Comparison of ENCODE assay signal across 17 cellular contexts in genomic region chr3:88239870-88240269, GRCh38.
DNase-seq lines count a peak whose midpoint lies in the region; ATAC-seq and TF ChIP-seq lines count a peak whose summit lies in the region.
"Had no signal": no experiment of that assay in that cellular context is flagged by ENCODE, and none has a peak within 500 bp of the region (broad histone marks: within the 10 kb centered on the region; RNA-seq: fewer than 3 reads in every experiment).

No MANE protein-coding gene starts in this region.

- H3K4me1 Mint-ChIP-seq in GM23338 (peaks cover 7% of the 10 kb centered on the region; the same call in 2 of the 3 replicates), neural crest cell (peaks cover 18% of the 10 kb centered on the region), Caco-2 (ENCODE audit: low read depth, unreplicated experiment) (no peaks in the 10 kb centered on the region)
- H3K4me1 Mint-ChIP-seq: B cell had no signal

- no peaks in the 10 kb centered on the region for H3K9me2 ChIP-seq in GM23338 (ENCODE audit: insufficient read depth)

- H3K27me3 ChIP-seq in GM23338 (ENCODE audit: insufficient read depth) (no peaks in the 10 kb centered on the region), Caco-2 (replicated peaks; ENCODE audit: control insufficient read depth, insufficient read depth, low read length) (no peaks in the 10 kb centered on the region)
- H3K27me3 ChIP-seq: BLaER1 treated with 17β-estradiol and CSF1 and Interleukin-3, amounts not matched to agents 10 nM and 100 nM had no signal

- H3K27ac ChIP-seq in GM23338 (ENCODE audit: low read depth), result no peak overlapping the region
- H3K27ac ChIP-seq: 22Rv1; A549; BLaER1 treated with 17β-estradiol and CSF1 and Interleukin-3, amounts not matched to agents 10 nM and 100 nM; C4-2B had no signal

- CTCF ChIA-PET in Caco-2 (lab: Charles Lee), result no interaction called here

- H2AFZ ChIP-seq in GM23338, result peak overlapping the region; percentile 35; the same call in 1 of the 2 replicates

- no peak overlapping the region for H3K4me3 Mint-ChIP-seq in GM23338
- H3K4me3 Mint-ChIP-seq in neural crest cell, result peak overlapping the region; percentile 10
- no peak overlapping the region for H3K4me3 Mint-ChIP-seq in Caco-2 (ENCODE audit: unreplicated experiment)
- H3K4me3 Mint-ChIP-seq: B cell; CD4-positive, alpha-beta T cell; CD8-positive, alpha-beta T cell had no signal

- H3K4me3 ChIP-seq in GM23338 (no peak overlapping the region), Caco-2 (ENCODE audit: low read depth, low read length) (no peak overlapping the region)
- H3K4me3 ChIP-seq: A549; BLaER1 treated with 17β-estradiol and CSF1 and Interleukin-3, amounts not matched to agents 10 nM and 100 nM had no signal

- no peak overlapping the region for H3K4me2 ChIP-seq in GM23338
- H3K4me2 ChIP-seq: A549; BLaER1 treated with 17β-estradiol and CSF1 and Interleukin-3, amounts not matched to agents 10 nM and 100 nM had no signal

- no TSS peak for BruUV-seq in Caco-2 (replicated peaks; lab: Mats Ljungman, UMichigan)

- H3F3A ChIP-seq in GM23338 (replicated peaks; ENCODE audit: low read depth), result no peaks in the 10 kb centered on the region

- ATAC-seq in GM23338 (no peak), left colon (peak; percentile 91), Right ventricle myocardium inferior (no peak)
- ATAC-seq: A549; CD8-positive, alpha-beta T cell had no signal

- TF ChIP-seq CTCF in GM23338 (conservative IDR thresholded peaks at IDR 0.05; ENCODE audit: low read depth in 2 of 2) (no peak), neural crest cell (conservative IDR thresholded peaks at IDR 0.05) (no peak), Caco-2 (IDR thresholded peaks at IDR 0.05; ENCODE audit: insufficient read depth in 1 of 2, low read depth in 1 of 2, low read length in 1 of 2, severe bottlenecking in 1 of 2, unreplicated experiment in 1 of 2) (no peak)

- POLR2A ChIA-PET in Caco-2 (lab: Charles Lee), result no interaction called here

- H3K27me3 Mint-ChIP-seq in GM23338 (ENCODE audit: insufficient read depth, low read depth, poor library complexity), result no peaks in the 10 kb centered on the region
- no peaks in the 10 kb centered on the region for H3K27me3 Mint-ChIP-seq in neural crest cell (ENCODE audit: low read depth)
- peaks cover 3% of the 10 kb centered on the region for H3K27me3 Mint-ChIP-seq in Caco-2 (ENCODE audit: insufficient read depth, unreplicated experiment)
- H3K27me3 Mint-ChIP-seq: B cell; CD4-positive, alpha-beta T cell had no signal

- H3K36me3 ChIP-seq in GM23338 (ENCODE audit: insufficient read depth) (no peaks in the 10 kb centered on the region), Caco-2 (ENCODE audit: control insufficient read depth, insufficient read depth, low read length) (no peaks in the 10 kb centered on the region)
- H3K36me3 ChIP-seq: BLaER1 treated with 17β-estradiol and CSF1 and Interleukin-3, amounts not matched to agents 10 nM and 100 nM had no signal

- H3K79me2 ChIP-seq in GM23338 (replicated peaks; ENCODE audit: insufficient read depth), result no peaks in the 10 kb centered on the region

- H3K9me3 Mint-ChIP-seq in GM23338 (peaks cover 14% of the 10 kb centered on the region), neural crest cell (peaks cover 7% of the 10 kb centered on the region), Caco-2 (ENCODE audit: unreplicated experiment) (peaks cover 11% of the 10 kb centered on the region)
- H3K9me3 Mint-ChIP-seq: CD4-positive, alpha-beta T cell; CD8-positive, alpha-beta T cell had no signal

- intact Hi-C loops in left colon (cut with DNase I, micrococcal nuclease) (no loop called here), Caco-2 (cut with micrococcal nuclease; ENCODE audit: unreplicated experiment) (loop anchor here (5.0 kb wide), 1 partner anchor 42 kb away; no protein-coding TSS in a partner anchor), Right ventricle myocardium inferior (cut with DNase I) (no loop called here)

- no peak for DNase-seq in GM23338 (ENCODE audit: low spot score)
- no peak for DNase-seq in left colon
- no peak for DNase-seq in neural crest cell (ENCODE audit: low read depth, low spot score)
- DNase-seq in Caco-2, result no peak
- DNase-seq in NCI-H510A (lab: John Stamatoyannopoulos, UW), result no peak
- DNase-seq in Right ventricle myocardium inferior (ENCODE audit: missing footprints), result no peak
- DNase-seq: AML-193; CD4-positive, alpha-beta T cell; CD8-positive, alpha-beta T cell; DMS 273 treated with DMSO at 0.1 percent for 48 hours; DMS79 treated with DMSO at 0.1 percent for 48 hours; GF-D8 had no signal

- H3K4me1 ChIP-seq in GM23338 (ENCODE audit: insufficient read depth) (no peaks in the 10 kb centered on the region), Caco-2 (no peaks in the 10 kb centered on the region)
- H3K4me1 ChIP-seq: A549; BLaER1 treated with 17β-estradiol and CSF1 and Interleukin-3, amounts not matched to agents 10 nM and 100 nM had no signal

- H3K9me3 ChIP-seq in Caco-2, result no peaks in the 10 kb centered on the region
- H3K9me3 ChIP-seq: A549 had no signal

- no peaks in the 10 kb centered on the region for H4K20me1 ChIP-seq in GM23338 (replicated peaks; ENCODE audit: insufficient read depth)
- H4K20me1 ChIP-seq: BLaER1 treated with 17β-estradiol and CSF1 and Interleukin-3, amounts not matched to agents 10 nM and 100 nM had no signal

- H3K27ac Mint-ChIP-seq in GM23338 (no peak overlapping the region), neural crest cell (ENCODE audit: unreplicated experiment) (no peak overlapping the region), Caco-2 (ENCODE audit: unreplicated experiment) (no peak overlapping the region)
- H3K27ac Mint-ChIP-seq: B cell; CD4-positive, alpha-beta T cell; CD8-positive, alpha-beta T cell had no signal

- H3K36me3 Mint-ChIP-seq in GM23338 (ENCODE audit: low read depth) (peaks cover 13% of the 10 kb centered on the region), neural crest cell (ENCODE audit: low read depth) (peaks cover 6% of the 10 kb centered on the region), Caco-2 (ENCODE audit: insufficient read depth, unreplicated experiment) (no peaks in the 10 kb centered on the region)
- H3K36me3 Mint-ChIP-seq: CD8-positive, alpha-beta T cell had no signal

TF ChIP-seq in GM23338, 12 proteins besides CTCF, POLR2A, EP300 and RAD21 (continues in another document):
- TF ChIP-seq POLR2AphosphoS5 (IDR thresholded peaks at IDR 0.05; ENCODE audit: low read depth) (no peak), JUNB (IDR thresholded peaks at IDR 0.05; ENCODE audit: unreplicated experiment) (no peak), ZNF114 (CRISPR knock-in tag; IDR thresholded peaks at IDR 0.05) (no peak)
- TF ChIP-seq, protein P1, sequence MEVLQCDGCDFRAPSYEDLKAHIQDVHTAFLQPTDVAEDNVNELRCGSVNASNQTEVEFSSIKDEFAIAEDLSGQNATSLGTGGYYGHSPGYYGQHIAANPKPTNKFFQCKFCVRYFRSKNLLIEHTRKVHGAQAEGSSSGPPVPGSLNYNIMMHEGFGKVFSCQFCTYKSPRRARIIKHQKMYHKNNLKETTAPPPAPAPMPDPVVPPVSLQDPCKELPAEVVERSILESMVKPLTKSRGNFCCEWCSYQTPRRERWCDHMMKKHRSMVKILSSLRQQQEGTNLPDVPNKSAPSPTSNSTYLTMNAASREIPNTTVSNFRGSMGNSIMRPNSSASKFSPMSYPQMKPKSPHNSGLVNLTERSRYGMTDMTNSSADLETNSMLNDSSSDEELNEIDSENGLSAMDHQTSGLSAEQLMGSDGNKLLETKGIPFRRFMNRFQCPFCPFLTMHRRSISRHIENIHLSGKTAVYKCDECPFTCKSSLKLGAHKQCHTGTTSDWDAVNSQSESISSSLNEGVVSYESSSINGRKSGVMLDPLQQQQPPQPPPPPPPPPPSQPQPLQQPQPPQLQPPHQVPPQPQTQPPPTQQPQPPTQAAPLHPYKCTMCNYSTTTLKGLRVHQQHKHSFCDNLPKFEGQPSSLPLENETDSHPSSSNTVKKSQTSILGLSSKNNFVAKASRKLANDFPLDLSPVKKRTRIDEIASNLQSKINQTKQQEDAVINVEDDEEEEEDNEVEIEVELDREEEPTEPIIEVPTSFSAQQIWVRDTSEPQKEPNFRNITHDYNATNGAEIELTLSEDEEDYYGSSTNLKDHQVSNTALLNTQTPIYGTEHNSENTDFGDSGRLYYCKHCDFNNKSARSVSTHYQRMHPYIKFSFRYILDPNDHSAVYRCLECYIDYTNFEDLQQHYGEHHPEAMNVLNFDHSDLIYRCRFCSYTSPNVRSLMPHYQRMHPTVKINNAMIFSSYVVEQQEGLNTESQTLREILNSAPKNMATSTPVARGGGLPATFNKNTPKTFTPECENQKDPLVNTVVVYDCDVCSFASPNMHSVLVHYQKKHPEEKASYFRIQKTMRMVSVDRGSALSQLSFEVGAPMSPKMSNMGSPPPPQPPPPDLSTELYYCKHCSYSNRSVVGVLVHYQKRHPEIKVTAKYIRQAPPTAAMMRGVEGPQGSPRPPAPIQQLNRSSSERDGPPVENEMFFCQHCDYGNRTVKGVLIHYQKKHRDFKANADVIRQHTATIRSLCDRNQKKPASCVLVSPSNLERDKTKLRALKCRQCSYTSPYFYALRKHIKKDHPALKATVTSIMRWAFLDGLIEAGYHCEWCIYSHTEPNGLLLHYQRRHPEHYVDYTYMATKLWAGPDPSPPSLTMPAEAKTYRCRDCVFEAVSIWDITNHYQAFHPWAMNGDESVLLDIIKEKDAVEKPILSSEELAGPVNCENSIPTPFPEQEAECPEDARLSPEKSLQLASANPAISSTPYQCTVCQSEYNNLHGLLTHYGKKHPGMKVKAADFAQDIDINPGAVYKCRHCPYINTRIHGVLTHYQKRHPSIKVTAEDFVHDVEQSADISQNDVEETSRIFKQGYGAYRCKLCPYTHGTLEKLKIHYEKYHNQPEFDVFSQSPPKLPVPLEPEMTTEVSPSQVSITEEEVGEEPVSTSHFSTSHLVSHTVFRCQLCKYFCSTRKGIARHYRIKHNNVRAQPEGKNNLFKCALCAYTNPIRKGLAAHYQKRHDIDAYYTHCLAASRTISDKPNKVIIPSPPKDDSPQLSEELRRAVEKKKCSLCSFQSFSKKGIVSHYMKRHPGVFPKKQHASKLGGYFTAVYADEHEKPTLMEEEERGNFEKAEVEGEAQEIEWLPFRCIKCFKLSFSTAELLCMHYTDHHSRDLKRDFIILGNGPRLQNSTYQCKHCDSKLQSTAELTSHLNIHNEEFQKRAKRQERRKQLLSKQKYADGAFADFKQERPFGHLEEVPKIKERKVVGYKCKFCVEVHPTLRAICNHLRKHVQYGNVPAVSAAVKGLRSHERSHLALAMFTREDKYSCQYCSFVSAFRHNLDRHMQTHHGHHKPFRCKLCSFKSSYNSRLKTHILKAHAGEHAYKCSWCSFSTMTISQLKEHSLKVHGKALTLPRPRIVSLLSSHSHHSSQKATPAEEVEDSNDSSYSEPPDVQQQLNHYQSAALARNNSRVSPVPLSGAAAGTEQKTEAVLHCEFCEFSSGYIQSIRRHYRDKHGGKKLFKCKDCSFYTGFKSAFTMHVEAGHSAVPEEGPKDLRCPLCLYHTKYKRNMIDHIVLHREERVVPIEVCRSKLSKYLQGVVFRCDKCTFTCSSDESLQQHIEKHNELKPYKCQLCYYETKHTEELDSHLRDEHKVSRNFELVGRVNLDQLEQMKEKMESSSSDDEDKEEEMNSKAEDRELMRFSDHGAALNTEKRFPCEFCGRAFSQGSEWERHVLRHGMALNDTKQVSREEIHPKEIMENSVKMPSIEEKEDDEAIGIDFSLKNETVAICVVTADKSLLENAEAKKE (CRISPR knock-in tag; IDR thresholded peaks at IDR 0.05), result no peak
